ENCODE assay signal across 2 cellular contexts in genomic region chr17:82841921-82842596, GRCh38.
TF ChIP-seq lines count a peak whose summit lies in the region.

No MANE protein-coding gene starts in this region.

TF ChIP-seq in GM23338, 12 proteins besides CTCF, POLR2A, EP300 and RAD21:
- TF ChIP-seq, protein P1, sequence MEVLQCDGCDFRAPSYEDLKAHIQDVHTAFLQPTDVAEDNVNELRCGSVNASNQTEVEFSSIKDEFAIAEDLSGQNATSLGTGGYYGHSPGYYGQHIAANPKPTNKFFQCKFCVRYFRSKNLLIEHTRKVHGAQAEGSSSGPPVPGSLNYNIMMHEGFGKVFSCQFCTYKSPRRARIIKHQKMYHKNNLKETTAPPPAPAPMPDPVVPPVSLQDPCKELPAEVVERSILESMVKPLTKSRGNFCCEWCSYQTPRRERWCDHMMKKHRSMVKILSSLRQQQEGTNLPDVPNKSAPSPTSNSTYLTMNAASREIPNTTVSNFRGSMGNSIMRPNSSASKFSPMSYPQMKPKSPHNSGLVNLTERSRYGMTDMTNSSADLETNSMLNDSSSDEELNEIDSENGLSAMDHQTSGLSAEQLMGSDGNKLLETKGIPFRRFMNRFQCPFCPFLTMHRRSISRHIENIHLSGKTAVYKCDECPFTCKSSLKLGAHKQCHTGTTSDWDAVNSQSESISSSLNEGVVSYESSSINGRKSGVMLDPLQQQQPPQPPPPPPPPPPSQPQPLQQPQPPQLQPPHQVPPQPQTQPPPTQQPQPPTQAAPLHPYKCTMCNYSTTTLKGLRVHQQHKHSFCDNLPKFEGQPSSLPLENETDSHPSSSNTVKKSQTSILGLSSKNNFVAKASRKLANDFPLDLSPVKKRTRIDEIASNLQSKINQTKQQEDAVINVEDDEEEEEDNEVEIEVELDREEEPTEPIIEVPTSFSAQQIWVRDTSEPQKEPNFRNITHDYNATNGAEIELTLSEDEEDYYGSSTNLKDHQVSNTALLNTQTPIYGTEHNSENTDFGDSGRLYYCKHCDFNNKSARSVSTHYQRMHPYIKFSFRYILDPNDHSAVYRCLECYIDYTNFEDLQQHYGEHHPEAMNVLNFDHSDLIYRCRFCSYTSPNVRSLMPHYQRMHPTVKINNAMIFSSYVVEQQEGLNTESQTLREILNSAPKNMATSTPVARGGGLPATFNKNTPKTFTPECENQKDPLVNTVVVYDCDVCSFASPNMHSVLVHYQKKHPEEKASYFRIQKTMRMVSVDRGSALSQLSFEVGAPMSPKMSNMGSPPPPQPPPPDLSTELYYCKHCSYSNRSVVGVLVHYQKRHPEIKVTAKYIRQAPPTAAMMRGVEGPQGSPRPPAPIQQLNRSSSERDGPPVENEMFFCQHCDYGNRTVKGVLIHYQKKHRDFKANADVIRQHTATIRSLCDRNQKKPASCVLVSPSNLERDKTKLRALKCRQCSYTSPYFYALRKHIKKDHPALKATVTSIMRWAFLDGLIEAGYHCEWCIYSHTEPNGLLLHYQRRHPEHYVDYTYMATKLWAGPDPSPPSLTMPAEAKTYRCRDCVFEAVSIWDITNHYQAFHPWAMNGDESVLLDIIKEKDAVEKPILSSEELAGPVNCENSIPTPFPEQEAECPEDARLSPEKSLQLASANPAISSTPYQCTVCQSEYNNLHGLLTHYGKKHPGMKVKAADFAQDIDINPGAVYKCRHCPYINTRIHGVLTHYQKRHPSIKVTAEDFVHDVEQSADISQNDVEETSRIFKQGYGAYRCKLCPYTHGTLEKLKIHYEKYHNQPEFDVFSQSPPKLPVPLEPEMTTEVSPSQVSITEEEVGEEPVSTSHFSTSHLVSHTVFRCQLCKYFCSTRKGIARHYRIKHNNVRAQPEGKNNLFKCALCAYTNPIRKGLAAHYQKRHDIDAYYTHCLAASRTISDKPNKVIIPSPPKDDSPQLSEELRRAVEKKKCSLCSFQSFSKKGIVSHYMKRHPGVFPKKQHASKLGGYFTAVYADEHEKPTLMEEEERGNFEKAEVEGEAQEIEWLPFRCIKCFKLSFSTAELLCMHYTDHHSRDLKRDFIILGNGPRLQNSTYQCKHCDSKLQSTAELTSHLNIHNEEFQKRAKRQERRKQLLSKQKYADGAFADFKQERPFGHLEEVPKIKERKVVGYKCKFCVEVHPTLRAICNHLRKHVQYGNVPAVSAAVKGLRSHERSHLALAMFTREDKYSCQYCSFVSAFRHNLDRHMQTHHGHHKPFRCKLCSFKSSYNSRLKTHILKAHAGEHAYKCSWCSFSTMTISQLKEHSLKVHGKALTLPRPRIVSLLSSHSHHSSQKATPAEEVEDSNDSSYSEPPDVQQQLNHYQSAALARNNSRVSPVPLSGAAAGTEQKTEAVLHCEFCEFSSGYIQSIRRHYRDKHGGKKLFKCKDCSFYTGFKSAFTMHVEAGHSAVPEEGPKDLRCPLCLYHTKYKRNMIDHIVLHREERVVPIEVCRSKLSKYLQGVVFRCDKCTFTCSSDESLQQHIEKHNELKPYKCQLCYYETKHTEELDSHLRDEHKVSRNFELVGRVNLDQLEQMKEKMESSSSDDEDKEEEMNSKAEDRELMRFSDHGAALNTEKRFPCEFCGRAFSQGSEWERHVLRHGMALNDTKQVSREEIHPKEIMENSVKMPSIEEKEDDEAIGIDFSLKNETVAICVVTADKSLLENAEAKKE (CRISPR knock-in tag; IDR thresholded peaks at IDR 0.05), result no peak
- TF ChIP-seq, protein P2, sequence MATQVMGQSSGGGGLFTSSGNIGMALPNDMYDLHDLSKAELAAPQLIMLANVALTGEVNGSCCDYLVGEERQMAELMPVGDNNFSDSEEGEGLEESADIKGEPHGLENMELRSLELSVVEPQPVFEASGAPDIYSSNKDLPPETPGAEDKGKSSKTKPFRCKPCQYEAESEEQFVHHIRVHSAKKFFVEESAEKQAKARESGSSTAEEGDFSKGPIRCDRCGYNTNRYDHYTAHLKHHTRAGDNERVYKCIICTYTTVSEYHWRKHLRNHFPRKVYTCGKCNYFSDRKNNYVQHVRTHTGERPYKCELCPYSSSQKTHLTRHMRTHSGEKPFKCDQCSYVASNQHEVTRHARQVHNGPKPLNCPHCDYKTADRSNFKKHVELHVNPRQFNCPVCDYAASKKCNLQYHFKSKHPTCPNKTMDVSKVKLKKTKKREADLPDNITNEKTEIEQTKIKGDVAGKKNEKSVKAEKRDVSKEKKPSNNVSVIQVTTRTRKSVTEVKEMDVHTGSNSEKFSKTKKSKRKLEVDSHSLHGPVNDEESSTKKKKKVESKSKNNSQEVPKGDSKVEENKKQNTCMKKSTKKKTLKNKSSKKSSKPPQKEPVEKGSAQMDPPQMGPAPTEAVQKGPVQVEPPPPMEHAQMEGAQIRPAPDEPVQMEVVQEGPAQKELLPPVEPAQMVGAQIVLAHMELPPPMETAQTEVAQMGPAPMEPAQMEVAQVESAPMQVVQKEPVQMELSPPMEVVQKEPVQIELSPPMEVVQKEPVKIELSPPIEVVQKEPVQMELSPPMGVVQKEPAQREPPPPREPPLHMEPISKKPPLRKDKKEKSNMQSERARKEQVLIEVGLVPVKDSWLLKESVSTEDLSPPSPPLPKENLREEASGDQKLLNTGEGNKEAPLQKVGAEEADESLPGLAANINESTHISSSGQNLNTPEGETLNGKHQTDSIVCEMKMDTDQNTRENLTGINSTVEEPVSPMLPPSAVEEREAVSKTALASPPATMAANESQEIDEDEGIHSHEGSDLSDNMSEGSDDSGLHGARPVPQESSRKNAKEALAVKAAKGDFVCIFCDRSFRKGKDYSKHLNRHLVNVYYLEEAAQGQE (IDR thresholded peaks at IDR 0.05; ENCODE audit: unreplicated experiment), result no peak
- TF ChIP-seq ZNF331 (CRISPR knock-in tag; IDR thresholded peaks at IDR 0.05; ENCODE audit: low read depth) (no peak), POLR2AphosphoS5 (IDR thresholded peaks at IDR 0.05; ENCODE audit: low read depth) (no peak), ZNF114 (CRISPR knock-in tag; IDR thresholded peaks at IDR 0.05) (no peak), JUNB (IDR thresholded peaks at IDR 0.05; ENCODE audit: unreplicated experiment) (no peak)

TF ChIP-seq in WTC11, 78 proteins besides CTCF, POLR2A, EP300 and RAD21 (continued from another document):
- TF ChIP-seq, protein P3, sequence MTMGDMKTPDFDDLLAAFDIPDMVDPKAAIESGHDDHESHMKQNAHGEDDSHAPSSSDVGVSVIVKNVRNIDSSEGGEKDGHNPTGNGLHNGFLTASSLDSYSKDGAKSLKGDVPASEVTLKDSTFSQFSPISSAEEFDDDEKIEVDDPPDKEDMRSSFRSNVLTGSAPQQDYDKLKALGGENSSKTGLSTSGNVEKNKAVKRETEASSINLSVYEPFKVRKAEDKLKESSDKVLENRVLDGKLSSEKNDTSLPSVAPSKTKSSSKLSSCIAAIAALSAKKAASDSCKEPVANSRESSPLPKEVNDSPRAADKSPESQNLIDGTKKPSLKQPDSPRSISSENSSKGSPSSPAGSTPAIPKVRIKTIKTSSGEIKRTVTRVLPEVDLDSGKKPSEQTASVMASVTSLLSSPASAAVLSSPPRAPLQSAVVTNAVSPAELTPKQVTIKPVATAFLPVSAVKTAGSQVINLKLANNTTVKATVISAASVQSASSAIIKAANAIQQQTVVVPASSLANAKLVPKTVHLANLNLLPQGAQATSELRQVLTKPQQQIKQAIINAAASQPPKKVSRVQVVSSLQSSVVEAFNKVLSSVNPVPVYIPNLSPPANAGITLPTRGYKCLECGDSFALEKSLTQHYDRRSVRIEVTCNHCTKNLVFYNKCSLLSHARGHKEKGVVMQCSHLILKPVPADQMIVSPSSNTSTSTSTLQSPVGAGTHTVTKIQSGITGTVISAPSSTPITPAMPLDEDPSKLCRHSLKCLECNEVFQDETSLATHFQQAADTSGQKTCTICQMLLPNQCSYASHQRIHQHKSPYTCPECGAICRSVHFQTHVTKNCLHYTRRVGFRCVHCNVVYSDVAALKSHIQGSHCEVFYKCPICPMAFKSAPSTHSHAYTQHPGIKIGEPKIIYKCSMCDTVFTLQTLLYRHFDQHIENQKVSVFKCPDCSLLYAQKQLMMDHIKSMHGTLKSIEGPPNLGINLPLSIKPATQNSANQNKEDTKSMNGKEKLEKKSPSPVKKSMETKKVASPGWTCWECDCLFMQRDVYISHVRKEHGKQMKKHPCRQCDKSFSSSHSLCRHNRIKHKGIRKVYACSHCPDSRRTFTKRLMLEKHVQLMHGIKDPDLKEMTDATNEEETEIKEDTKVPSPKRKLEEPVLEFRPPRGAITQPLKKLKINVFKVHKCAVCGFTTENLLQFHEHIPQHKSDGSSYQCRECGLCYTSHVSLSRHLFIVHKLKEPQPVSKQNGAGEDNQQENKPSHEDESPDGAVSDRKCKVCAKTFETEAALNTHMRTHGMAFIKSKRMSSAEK (CRISPR knock-in tag; IDR thresholded peaks at IDR 0.05; ENCODE audit: borderline replicate concordance), result no peak
- TF ChIP-seq SOX15 (CRISPR knock-in tag; IDR thresholded peaks at IDR 0.05), result no peak
- TF ChIP-seq TEAD4 (CRISPR knock-in tag; IDR thresholded peaks at IDR 0.05), result no peak
- no peak for TF ChIP-seq ZNF138 (CRISPR knock-in tag; conservative IDR thresholded peaks at IDR 0.05)
- TF ChIP-seq ATF2 (CRISPR knock-in tag; IDR thresholded peaks at IDR 0.05; ENCODE audit: borderline replicate concordance, low read depth), result no peak
- TF ChIP-seq TEAD1 (CRISPR knock-in tag; IDR thresholded peaks at IDR 0.05), result no peak
- TF ChIP-seq ELF4 (CRISPR knock-in tag; IDR thresholded peaks at IDR 0.05; ENCODE audit: low read depth), result no peak
- TF ChIP-seq, protein P4, sequence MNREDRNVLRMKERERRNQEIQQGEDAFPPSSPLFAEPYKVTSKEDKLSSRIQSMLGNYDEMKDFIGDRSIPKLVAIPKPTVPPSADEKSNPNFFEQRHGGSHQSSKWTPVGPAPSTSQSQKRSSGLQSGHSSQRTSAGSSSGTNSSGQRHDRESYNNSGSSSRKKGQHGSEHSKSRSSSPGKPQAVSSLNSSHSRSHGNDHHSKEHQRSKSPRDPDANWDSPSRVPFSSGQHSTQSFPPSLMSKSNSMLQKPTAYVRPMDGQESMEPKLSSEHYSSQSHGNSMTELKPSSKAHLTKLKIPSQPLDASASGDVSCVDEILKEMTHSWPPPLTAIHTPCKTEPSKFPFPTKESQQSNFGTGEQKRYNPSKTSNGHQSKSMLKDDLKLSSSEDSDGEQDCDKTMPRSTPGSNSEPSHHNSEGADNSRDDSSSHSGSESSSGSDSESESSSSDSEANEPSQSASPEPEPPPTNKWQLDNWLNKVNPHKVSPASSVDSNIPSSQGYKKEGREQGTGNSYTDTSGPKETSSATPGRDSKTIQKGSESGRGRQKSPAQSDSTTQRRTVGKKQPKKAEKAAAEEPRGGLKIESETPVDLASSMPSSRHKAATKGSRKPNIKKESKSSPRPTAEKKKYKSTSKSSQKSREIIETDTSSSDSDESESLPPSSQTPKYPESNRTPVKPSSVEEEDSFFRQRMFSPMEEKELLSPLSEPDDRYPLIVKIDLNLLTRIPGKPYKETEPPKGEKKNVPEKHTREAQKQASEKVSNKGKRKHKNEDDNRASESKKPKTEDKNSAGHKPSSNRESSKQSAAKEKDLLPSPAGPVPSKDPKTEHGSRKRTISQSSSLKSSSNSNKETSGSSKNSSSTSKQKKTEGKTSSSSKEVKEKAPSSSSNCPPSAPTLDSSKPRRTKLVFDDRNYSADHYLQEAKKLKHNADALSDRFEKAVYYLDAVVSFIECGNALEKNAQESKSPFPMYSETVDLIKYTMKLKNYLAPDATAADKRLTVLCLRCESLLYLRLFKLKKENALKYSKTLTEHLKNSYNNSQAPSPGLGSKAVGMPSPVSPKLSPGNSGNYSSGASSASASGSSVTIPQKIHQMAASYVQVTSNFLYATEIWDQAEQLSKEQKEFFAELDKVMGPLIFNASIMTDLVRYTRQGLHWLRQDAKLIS (CRISPR knock-in tag; IDR thresholded peaks at IDR 0.05; ENCODE audit: borderline replicate concordance), result no peak
- no peak for TF ChIP-seq PREB (CRISPR knock-in tag; IDR thresholded peaks at IDR 0.05; ENCODE audit: borderline replicate concordance)
- TF ChIP-seq NR1H2 (CRISPR knock-in tag; IDR thresholded peaks at IDR 0.05), result no peak
- TF ChIP-seq E2F4 (CRISPR knock-in tag; IDR thresholded peaks at IDR 0.05; ENCODE audit: borderline replicate concordance, low read depth), result no peak
